Comparison of ENCODE assay signal across 20 cellular contexts in the genomic region with DNA sequence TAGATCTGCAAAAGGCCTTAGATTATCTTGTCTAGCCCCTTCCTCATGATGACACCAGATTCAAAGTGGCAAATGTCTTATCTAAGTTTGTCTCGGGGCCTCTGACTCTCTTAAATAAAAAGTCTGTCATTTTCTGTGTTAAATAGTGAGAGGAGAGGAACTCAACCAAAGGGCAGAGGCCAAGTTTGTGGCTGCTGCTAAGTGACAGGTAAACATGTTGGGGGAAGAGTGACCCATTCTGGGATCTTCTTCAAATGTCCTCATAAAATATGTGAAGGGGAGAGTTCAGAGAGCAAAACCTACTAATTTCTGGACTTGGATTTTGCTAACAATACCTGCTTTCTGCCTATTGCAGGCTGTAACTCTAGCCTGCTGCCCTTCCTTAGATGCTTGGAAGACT.
"Had no signal": no experiment of that assay in that cellular context is flagged by ENCODE, and none has a peak within 500 bp of the region (broad histone marks: within the 10 kb centered on the region; RNA-seq: fewer than 3 reads in every experiment).

No MANE protein-coding gene starts in this region.

- ATAC-seq: T-cell had no signal

- H3K9me3 ChIP-seq: SK-N-SH had no signal

- DNase-seq: IMR-90, Karpas-422, KG1, MM.1S, NCI-H1105, NCI-H1417, NCI-H1436 treated with DMSO at 0.1 percent for 48 hours, NCI-H1694, NCI-H1930, NCI-H2081, NCI-H2107, NCI-H2227 treated with DMSO at 0.1 percent for 48 hours, NCI-H526 treated with DMSO at 0.1 percent for 48 hours, NCI-H748 treated with DMSO at 0.1 percent for 48 hours, Right ventricle myocardium superior, RPMI8226, SIG-M5, SK-N-SH, SW 1271, T-cell had no signal
